Comparison of ENCODE assay signal across 25 cellular contexts in the genomic region with DNA sequence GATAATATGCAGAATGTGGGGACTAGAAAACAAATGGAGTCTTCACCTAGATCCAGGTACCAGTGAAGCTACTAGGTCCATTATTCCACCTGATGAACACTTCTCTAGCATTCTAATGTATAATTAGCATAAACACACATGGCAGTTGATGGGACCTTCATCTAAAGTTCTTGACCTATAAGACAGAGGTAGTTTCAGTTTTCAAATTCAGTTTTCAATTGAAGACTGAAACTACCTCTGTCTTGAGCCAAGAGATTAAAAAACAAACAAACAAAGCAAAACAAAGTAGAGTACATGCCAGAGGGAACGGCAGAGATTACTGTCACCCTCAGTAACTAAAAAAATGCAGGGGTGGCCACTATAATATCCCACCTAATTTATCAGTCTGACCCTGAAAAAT.
"Had no signal": no experiment of that assay in that cellular context is flagged by ENCODE, and none has a peak within 500 bp of the region (broad histone marks: within the 10 kb centered on the region; RNA-seq: fewer than 3 reads in every experiment).

No MANE protein-coding gene starts in this region.

- H3K9me3 ChIP-seq: colonic mucosa, sigmoid colon, uterus had no signal

- H3K4me3 ChIP-seq: colonic mucosa, dorsolateral prefrontal cortex, sigmoid colon, smooth muscle cell, uterus had no signal

- FAIRE-seq: bronchial epithelial cell, endothelial cell of umbilical vein, islet of Langerhans had no signal

- H3K36me3 ChIP-seq: colonic mucosa, sigmoid colon, uterus had no signal

- H3K4me1 ChIP-seq: colonic mucosa, sigmoid colon, uterus had no signal

- H3K27ac ChIP-seq: colonic mucosa, dorsolateral prefrontal cortex, sigmoid colon, uterus had no signal

- ATAC-seq: activated T-cell treated with anti-CD3 and anti-CD28 coated beads, Interleukin-2, amount 50 U/mL, for 72 hours; effector memory CD8-positive, alpha-beta T cell; esophagus mucosa; left ventricle myocardium superior; natural killer cell; stimulated activated memory B cell treated with anti-CD40 and anti-IgM and Interleukin-4, amounts not matched to agents 10 μg/mL and 1 μg/mL and 100 μg/mL, for 72 hours; WTC11 had no signal

- H3K27me3 ChIP-seq: colonic mucosa, dorsolateral prefrontal cortex, sigmoid colon, uterus had no signal

- DNase-seq: activated effector memory CD4-positive, alpha-beta T cell treated with anti-CD3 and anti-CD28 coated beads, Interleukin-2, amount 50 U/mL, for 16 hours; activated naive CD4-positive, alpha-beta T cell treated with anti-CD3 and anti-CD28 coated beads, Interleukin-2, amount 10 ng/mL, durations not matched to agents 7 days and 5 days; activated T-cell treated with anti-CD3 and anti-CD28 coated beads, Interleukin-2, amount 50 U/mL, for 72 hours; amygdala; colonic mucosa; dorsolateral prefrontal cortex; effector memory CD8-positive, alpha-beta T cell; foreskin melanocyte; glutamatergic neuron; hippocampal formation; left ventricle myocardium superior; mammary epithelial cell; midbrain; natural killer cell; retina; sigmoid colon; stimulated activated CD4-positive, alpha-beta T cell treated with anti-CD3 and anti-CD28 coated beads, Interleukin-15, amount 100 ng/mL, for 24 hours; uterus had no signal
